In genomic region chr1:33586111-33586510, GRCh38 we compare ENCODE assay signal across 24 cellular contexts.
A peak's percentile ranks its signal among the peaks of the same experiment; 100 is the strongest.
DNase-seq lines count a peak whose midpoint lies in the region; FAIRE-seq and TF ChIP-seq lines count a peak whose summit lies in the region.
"Had no signal": no experiment of that assay in that cellular context is flagged by ENCODE, and none has a peak within 500 bp of the region (broad histone marks: within the 10 kb centered on the region; RNA-seq: fewer than 3 reads in every experiment).

No MANE protein-coding gene starts in this region.

- H3K36me3 ChIP-seq in astrocyte (ENCODE audit: insufficient read depth, low read length): no peaks in the 10 kb centered on the region
- H3K36me3 ChIP-seq in kidney epithelial cell (ENCODE audit: control insufficient read depth, insufficient read depth, low read length): no peaks in the 10 kb centered on the region
- H3K36me3 ChIP-seq: cardiac muscle cell, left lung, Peyer's patch, uterus had no signal

- H3K27me3 ChIP-seq in astrocyte (ENCODE audit: insufficient read depth, low read length) (no peaks in the 10 kb centered on the region), kidney epithelial cell (ENCODE audit: control insufficient read depth, insufficient read depth, low read length) (no peaks in the 10 kb centered on the region)
- H3K27me3 ChIP-seq: cardiac muscle cell, left lung, Peyer's patch, uterus had no signal

- intact Hi-C loops in activated naive CD4-positive, alpha-beta T cell treated with anti-CD3 and anti-CD28 coated beads for 36 hours (cut with micrococcal nuclease): no loop called here

- H3K27ac ChIP-seq in astrocyte (ENCODE audit: low read depth, low read length): no peak overlapping the region
- H3K27ac ChIP-seq: cardiac muscle cell, left lung, Peyer's patch, uterus had no signal

- H3K4me1 Mint-ChIP-seq in astrocyte (ENCODE audit: low read depth, unreplicated experiment): peaks cover 10% of the 10 kb centered on the region
- H3K4me1 Mint-ChIP-seq in activated naive CD4-positive, alpha-beta T cell treated with anti-CD3 and anti-CD28 coated beads for 36 hours (ENCODE audit: low read depth): no peaks in the 10 kb centered on the region
- H3K4me1 Mint-ChIP-seq: activated naive CD4-positive, alpha-beta T cell treated with anti-CD3 and anti-CD28 coated beads, Interleukin-2, amount 10 ng/mL, durations not matched to agents 7 days and 5 days had no signal

- no peak overlapping the region for H2AFZ ChIP-seq in astrocyte (ENCODE audit: low read depth, low read length)

- H3K4me1 ChIP-seq in astrocyte (ENCODE audit: insufficient read depth, low read length): peaks cover 5% of the 10 kb centered on the region
- H3K4me1 ChIP-seq: left lung, Peyer's patch, uterus had no signal

- no peaks in the 10 kb centered on the region for H4K20me1 ChIP-seq in astrocyte (ENCODE audit: insufficient read depth, low read length)

- peak overlapping the region; percentile 79 for H3K27ac Mint-ChIP-seq in astrocyte (ENCODE audit: unreplicated experiment)
- no peak overlapping the region for H3K27ac Mint-ChIP-seq in activated naive CD4-positive, alpha-beta T cell treated with anti-CD3 and anti-CD28 coated beads for 36 hours
- H3K27ac Mint-ChIP-seq: activated naive CD4-positive, alpha-beta T cell treated with anti-CD3 and anti-CD28 coated beads, Interleukin-2, amount 10 ng/mL, durations not matched to agents 7 days and 5 days had no signal

- no peaks in the 10 kb centered on the region for H3K79me2 ChIP-seq in astrocyte (ENCODE audit: insufficient read depth, low read length)

- peak overlapping the region; percentile 17 for H3K4me2 ChIP-seq in astrocyte (ENCODE audit: low read length)

- no peak overlapping the region for H3K4me3 Mint-ChIP-seq in astrocyte (ENCODE audit: unreplicated experiment)
- no peak overlapping the region for H3K4me3 Mint-ChIP-seq in activated naive CD4-positive, alpha-beta T cell treated with anti-CD3 and anti-CD28 coated beads for 36 hours
- H3K4me3 Mint-ChIP-seq: activated naive CD4-positive, alpha-beta T cell treated with anti-CD3 and anti-CD28 coated beads, Interleukin-2, amount 10 ng/mL, durations not matched to agents 7 days and 5 days had no signal

- no peak overlapping the region for H3K9ac ChIP-seq in astrocyte (ENCODE audit: low read length)

- TF ChIP-seq CTCF in AG10803 (conservative IDR thresholded peaks at IDR 0.05; ENCODE audit: low read length) (no peak), astrocyte (IDR thresholded peaks at IDR 0.05; ENCODE audit: insufficient read depth, low read depth, low read length) (no peak), kidney epithelial cell (IDR thresholded peaks at IDR 0.05; ENCODE audit: insufficient read depth, low read length, poor library complexity, severe bottlenecking) (no peak)

- H3K9me3 ChIP-seq in astrocyte (ENCODE audit: insufficient read depth, low read depth, low read length): peaks cover 2% of the 10 kb centered on the region
- H3K9me3 ChIP-seq: left lung, Peyer's patch, uterus had no signal

- H3K4me3 ChIP-seq in AG10803 (ENCODE audit: low read length): no peak overlapping the region
- H3K4me3 ChIP-seq in astrocyte (ENCODE audit: insufficient read depth, low read depth, low read length): no peak overlapping the region
- H3K4me3 ChIP-seq in kidney epithelial cell (ENCODE audit: low read depth, low read length): no peak overlapping the region
- H3K4me3 ChIP-seq: cardiac muscle cell, left lung, Peyer's patch, uterus had no signal

- peak; percentile 50 for FAIRE-seq in astrocyte (lab: Jason Lieb, UNC)
- FAIRE-seq: GM12892 had no signal

- peaks cover 2% of the 10 kb centered on the region for H3K9me3 Mint-ChIP-seq in astrocyte (ENCODE audit: unreplicated experiment)
- no peaks in the 10 kb centered on the region for H3K9me3 Mint-ChIP-seq in activated naive CD4-positive, alpha-beta T cell treated with anti-CD3 and anti-CD28 coated beads for 36 hours
- H3K9me3 Mint-ChIP-seq: activated naive CD4-positive, alpha-beta T cell treated with anti-CD3 and anti-CD28 coated beads, Interleukin-2, amount 10 ng/mL, durations not matched to agents 7 days and 5 days had no signal

- no peaks in the 10 kb centered on the region for H3K27me3 Mint-ChIP-seq in astrocyte (ENCODE audit: low read depth, unreplicated experiment)
- peaks cover 2% of the 10 kb centered on the region for H3K27me3 Mint-ChIP-seq in activated naive CD4-positive, alpha-beta T cell treated with anti-CD3 and anti-CD28 coated beads for 36 hours (ENCODE audit: low read depth)

- peaks cover 12% of the 10 kb centered on the region for H3K36me3 Mint-ChIP-seq in astrocyte (ENCODE audit: low read depth, unreplicated experiment)
- no peaks in the 10 kb centered on the region for H3K36me3 Mint-ChIP-seq in activated naive CD4-positive, alpha-beta T cell treated with anti-CD3 and anti-CD28 coated beads for 36 hours (ENCODE audit: low read depth)
- H3K36me3 Mint-ChIP-seq: activated naive CD4-positive, alpha-beta T cell treated with anti-CD3 and anti-CD28 coated beads, Interleukin-2, amount 10 ng/mL, durations not matched to agents 7 days and 5 days had no signal

- CTCF ChIA-PET in activated naive CD4-positive, alpha-beta T cell treated with anti-CD3 and anti-CD28 coated beads for 36 hours (lab: Charles Lee): no interaction called here

- DNase-seq in AG10803 (ENCODE audit: low read depth) (peak; percentile 28), HS-5 (ENCODE audit: low read depth) (peak; percentile 38), astrocyte (ENCODE audit: low read depth) (peak; percentile 72), kidney epithelial cell (ENCODE audit: low read depth) (peak; percentile 10), NCI-H128 (lab: John Stamatoyannopoulos, UW; ENCODE audit: unreplicated experiment) (no peak), middle frontal gyrus (ENCODE audit: extremely low spot score, low spot score) (no peak), cortex of kidney (lab: John Stamatoyannopoulos, UW) (no peak)
- no peak for DNase-seq in activated naive CD4-positive, alpha-beta T cell treated with anti-CD3 and anti-CD28 coated beads for 36 hours
- DNase-seq: activated CD4-positive, alpha-beta T cell treated with anti-CD3 and anti-CD28 coated beads, Interleukin-2, amount 50 U/mL, for 48 hours; activated naive CD4-positive, alpha-beta T cell treated with anti-CD3 and anti-CD28 coated beads, Interleukin-2, amount 10 ng/mL, durations not matched to agents 7 days and 5 days; activated T-cell treated with anti-CD3 and anti-CD28 coated beads, Interleukin-2, amount 50 U/mL, for 1 hour; GDM1; hippocampal formation; left lung; NCI-H1105 treated with DMSO at 0.1 percent for 48 hours; NCI-H2171; NCI-H82; occipital lobe; Peyer's patch; right cardiac atrium; stimulated activated CD4-positive, alpha-beta T cell treated with anti-CD3 and anti-CD28 coated beads, Interleukin-2, amount 100 ng/mL, for 24 hours; uterus had no signal

Comparison
In these comparisons a context has a peak if more than half of its experiments do, and no peak if none do; other contexts are left out.
1. DNase-seq: peak in AG10803 (single experiment), HS-5 (single experiment), astrocyte (single experiment) and kidney epithelial cell (single experiment); none in NCI-H128 (single experiment), middle frontal gyrus (single experiment), activated naive CD4-positive, alpha-beta T cell treated with anti-CD3 and anti-CD28 coated beads for 36 hours (single experiment) and cortex of kidney (single experiment).